In the genomic region with DNA sequence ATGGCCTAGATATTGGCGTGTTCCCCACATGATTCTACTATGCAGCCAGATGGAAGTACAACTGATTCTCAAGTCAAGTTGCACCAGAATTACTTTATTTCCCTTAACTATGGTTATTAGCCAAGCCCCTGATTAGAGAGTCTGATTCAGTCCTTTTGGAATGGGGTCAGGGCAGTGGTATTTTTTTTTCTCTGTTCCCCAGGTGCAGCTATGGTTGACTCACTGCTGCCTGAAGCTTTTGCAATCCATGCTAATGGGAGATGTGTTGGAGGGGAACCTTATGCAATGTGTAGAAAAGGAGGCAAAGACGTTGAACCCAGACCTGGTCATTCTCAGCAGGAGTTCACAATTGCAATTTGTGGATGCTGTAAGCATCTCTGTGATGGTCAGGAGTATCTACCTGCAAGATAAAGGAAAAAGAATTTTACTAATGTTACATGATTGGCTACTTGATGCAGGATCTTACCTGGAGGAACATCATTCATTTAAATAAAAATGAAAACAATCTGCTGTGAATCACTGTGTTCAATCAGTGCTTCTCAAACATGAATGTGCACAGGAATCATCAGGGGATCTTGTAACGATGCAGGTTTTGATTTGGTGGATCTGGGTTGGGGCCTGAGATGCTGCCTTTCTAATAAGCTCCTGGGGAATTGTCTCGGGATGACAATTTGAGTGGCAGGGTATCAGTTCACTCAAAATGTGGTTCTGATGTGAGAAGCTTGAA, we compare ENCODE assay signal across 10 cellular contexts. TPM values are rescaled to one million over a fixed set of nuclear protein-coding genes. Genes with fewer than 3 reads are reported as not detected.
DNase-seq lines count a peak whose midpoint lies in the region; ATAC-seq and TF ChIP-seq lines count a peak whose summit lies in the region.
"Had no signal": no experiment of that assay in that cellular context is flagged by ENCODE, and none has a peak within 500 bp of the region (broad histone marks: within the 10 kb centered on the region; RNA-seq: fewer than 3 reads in every experiment).

No MANE protein-coding gene starts in this region.

- H3K9me3 Mint-ChIP-seq in type B pancreatic cell = no peaks in the 10 kb centered on the region

- H3K4me2 ChIP-seq in SK-N-SH = no peak overlapping the region

- H3K4me1 ChIP-seq in SK-N-SH (ENCODE audit: control insufficient read depth in 1 of 2, insufficient read depth in 2 of 2, low read depth in 1 of 2, low read length in 1 of 2) = peaks cover 0 to 24% of the 10 kb centered on the region in 2 experiments; a peak in 2 of 4 replicates

- H3K4me3 ChIP-seq in SK-N-SH (ENCODE audit: low read depth in 2 of 2, low read length in 1 of 2) = no peak overlapping the region
- no peak overlapping the region for H3K4me3 ChIP-seq in fibroblast of the aortic adventitia (ENCODE audit: low read depth, low read length)
- H3K4me3 ChIP-seq in skeletal muscle cell (ENCODE audit: low read depth, low read length) = no peak overlapping the region

- no peaks in the 10 kb centered on the region for H3K27me3 ChIP-seq in SK-N-SH (ENCODE audit: insufficient read depth)

- DNase-seq in GOT3 (lab: John Stamatoyannopoulos, UW) (peak; percentile 22), SK-N-SH (no peak), fibroblast of the aortic adventitia (ENCODE audit: low read depth) (peak; percentile 99), skeletal muscle cell (ENCODE audit: low read depth) (peak; percentile 92), medulla oblongata (ENCODE audit: extremely low spot score) (no peak), type B pancreatic cell (ENCODE audit: extremely low spot score, unreplicated experiment) (no peak)
- DNase-seq: activated CD8-positive, alpha-beta memory T cell treated with anti-CD3 and anti-CD28 coated beads, Interleukin-2, amount 50 U/mL, for 4 hours; DMS53; NCI-H2107 had no signal

- H3K36me3 ChIP-seq in SK-N-SH (replicated peaks in 1 of 2; ENCODE audit: control insufficient read depth in 1 of 2, insufficient read depth in 2 of 2, low read length in 1 of 2) = no peaks in the 10 kb centered on the region

- no peak overlapping the region for H3K4me3 Mint-ChIP-seq in type B pancreatic cell

- TF ChIP-seq EP300 in SK-N-SH (IDR thresholded peaks at IDR 0.05; ENCODE audit: borderline replicate concordance in 1 of 2, low read depth in 1 of 2, low read length in 1 of 2) = peak in 1 of 2 experiments; percentile 39; a peak in 1 of 4 replicates

- H3K9ac ChIP-seq in SK-N-SH = no peak overlapping the region

- TF ChIP-seq RAD21 in SK-N-SH (IDR thresholded peaks at IDR 0.05; ENCODE audit: low read length) = no peak

- H3K27me3 Mint-ChIP-seq in type B pancreatic cell = no peaks in the 10 kb centered on the region

- H3K27ac Mint-ChIP-seq in type B pancreatic cell = no peak overlapping the region

- H3K27ac ChIP-seq in SK-N-SH (ENCODE audit: low read depth in 2 of 2, low read length in 1 of 2) = no peak overlapping the region

- H3K4me1 Mint-ChIP-seq in type B pancreatic cell (ENCODE audit: unreplicated experiment) = no peaks in the 10 kb centered on the region

- no peaks in the 10 kb centered on the region for H3K79me2 ChIP-seq in SK-N-SH (ENCODE audit: insufficient read depth)

- TF ChIP-seq CTCF in SK-N-SH (IDR thresholded peaks at IDR 0.05) (no peak), fibroblast of the aortic adventitia (IDR thresholded peaks at IDR 0.05; ENCODE audit: insufficient read depth, low read length) (no peak), type B pancreatic cell (conservative IDR thresholded peaks at IDR 0.05) (no peak)

- H3K36me3 Mint-ChIP-seq in type B pancreatic cell = no peaks in the 10 kb centered on the region

- no peaks in the 10 kb centered on the region for H3K9me3 ChIP-seq in SK-N-SH

- ATAC-seq in GM21423 (IDR thresholded peaks at IDR 0.05; ENCODE audit: unreplicated experiment) = no peak

- H2AFZ ChIP-seq in SK-N-SH (ENCODE audit: low read depth) = no peak overlapping the region

- CTCF ChIA-PET in SK-N-SH (lab: Yijun Ruan, JAX) = no interaction called here

- WGBS in SK-N-SH (ENCODE audit: low lambda C conversion rate) = 27% methylated on average over 4 of the region's 4 CpGs

- H4K20me1 ChIP-seq in SK-N-SH (ENCODE audit: insufficient read depth) = no peaks in the 10 kb centered on the region

- POLR2A ChIA-PET in SK-N-SH (lab: Yijun Ruan, JAX) = no interaction called here

- H3K9me2 ChIP-seq in SK-N-SH = no peaks in the 10 kb centered on the region

- H3F3A ChIP-seq in SK-N-SH (replicated peaks; ENCODE audit: insufficient read depth) = peaks cover 36% of the 10 kb centered on the region

TF ChIP-seq in SK-N-SH, 30 proteins besides CTCF, POLR2A, EP300 and RAD21 (continues in another document):
- TF ChIP-seq SIN3A (IDR thresholded peaks at IDR 0.05; ENCODE audit: borderline replicate concordance, low read depth, low read length) (no peak), RCOR1 (IDR thresholded peaks at IDR 0.05; ENCODE audit: low read length) (no peak), NRF1 (IDR thresholded peaks at IDR 0.05; ENCODE audit: low read depth, low read length) (no peak), FOXJ3 (CRISPR knock-in tag; IDR thresholded peaks at IDR 0.05) (no peak), FOSL2 (IDR thresholded peaks at IDR 0.05; ENCODE audit: borderline replicate concordance, low read depth) (peak; percentile 66; the same call in 1 of the 2 replicates), MEF2A (IDR thresholded peaks at IDR 0.05; ENCODE audit: borderline replicate concordance, low read depth) (no peak), MXI1 (IDR thresholded peaks at IDR 0.05; ENCODE audit: low read depth, low read length) (no peak), JUND (IDR thresholded peaks at IDR 0.05) (peak; percentile 60), FOXM1 (IDR thresholded peaks at IDR 0.05; ENCODE audit: low read depth) (no peak), CHD2 (IDR thresholded peaks at IDR 0.05; ENCODE audit: low read length, partially characterized antibody) (no peak), ELF1 (IDR thresholded peaks at IDR 0.05) (no peak), POLR2AphosphoS5 (IDR thresholded peaks at IDR 0.05; ENCODE audit: low read depth, low read length) (no peak), RFX5 (IDR thresholded peaks at IDR 0.05; ENCODE audit: low read length) (no peak), YY1 (IDR thresholded peaks at IDR 0.05; ENCODE audit: low read depth) (no peak), GATA2 (CRISPR knock-in tag; IDR thresholded peaks at IDR 0.05) (no peak)
- TF ChIP-seq, protein P1, sequence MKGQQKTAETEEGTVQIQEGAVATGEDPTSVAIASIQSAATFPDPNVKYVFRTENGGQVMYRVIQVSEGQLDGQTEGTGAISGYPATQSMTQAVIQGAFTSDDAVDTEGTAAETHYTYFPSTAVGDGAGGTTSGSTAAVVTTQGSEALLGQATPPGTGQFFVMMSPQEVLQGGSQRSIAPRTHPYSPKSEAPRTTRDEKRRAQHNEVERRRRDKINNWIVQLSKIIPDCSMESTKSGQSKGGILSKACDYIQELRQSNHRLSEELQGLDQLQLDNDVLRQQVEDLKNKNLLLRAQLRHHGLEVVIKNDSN (IDR thresholded peaks at IDR 0.05; ENCODE audit: borderline replicate concordance, low read depth) = no peak
- TF ChIP-seq, protein P2, sequence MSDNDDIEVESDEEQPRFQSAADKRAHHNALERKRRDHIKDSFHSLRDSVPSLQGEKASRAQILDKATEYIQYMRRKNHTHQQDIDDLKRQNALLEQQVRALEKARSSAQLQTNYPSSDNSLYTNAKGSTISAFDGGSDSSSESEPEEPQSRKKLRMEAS (IDR thresholded peaks at IDR 0.05; ENCODE audit: low read depth) = no peak
- TF ChIP-seq, protein P3, sequence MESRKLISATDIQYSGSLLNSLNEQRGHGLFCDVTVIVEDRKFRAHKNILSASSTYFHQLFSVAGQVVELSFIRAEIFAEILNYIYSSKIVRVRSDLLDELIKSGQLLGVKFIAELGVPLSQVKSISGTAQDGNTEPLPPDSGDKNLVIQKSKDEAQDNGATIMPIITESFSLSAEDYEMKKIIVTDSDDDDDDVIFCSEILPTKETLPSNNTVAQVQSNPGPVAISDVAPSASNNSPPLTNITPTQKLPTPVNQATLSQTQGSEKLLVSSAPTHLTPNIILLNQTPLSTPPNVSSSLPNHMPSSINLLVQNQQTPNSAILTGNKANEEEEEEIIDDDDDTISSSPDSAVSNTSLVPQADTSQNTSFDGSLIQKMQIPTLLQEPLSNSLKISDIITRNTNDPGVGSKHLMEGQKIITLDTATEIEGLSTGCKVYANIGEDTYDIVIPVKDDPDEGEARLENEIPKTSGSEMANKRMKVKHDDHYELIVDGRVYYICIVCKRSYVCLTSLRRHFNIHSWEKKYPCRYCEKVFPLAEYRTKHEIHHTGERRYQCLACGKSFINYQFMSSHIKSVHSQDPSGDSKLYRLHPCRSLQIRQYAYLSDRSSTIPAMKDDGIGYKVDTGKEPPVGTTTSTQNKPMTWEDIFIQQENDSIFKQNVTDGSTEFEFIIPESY (IDR thresholded peaks at IDR 0.05; ENCODE audit: borderline replicate concordance, low read depth) = no peak
- TF ChIP-seq, protein P4, sequence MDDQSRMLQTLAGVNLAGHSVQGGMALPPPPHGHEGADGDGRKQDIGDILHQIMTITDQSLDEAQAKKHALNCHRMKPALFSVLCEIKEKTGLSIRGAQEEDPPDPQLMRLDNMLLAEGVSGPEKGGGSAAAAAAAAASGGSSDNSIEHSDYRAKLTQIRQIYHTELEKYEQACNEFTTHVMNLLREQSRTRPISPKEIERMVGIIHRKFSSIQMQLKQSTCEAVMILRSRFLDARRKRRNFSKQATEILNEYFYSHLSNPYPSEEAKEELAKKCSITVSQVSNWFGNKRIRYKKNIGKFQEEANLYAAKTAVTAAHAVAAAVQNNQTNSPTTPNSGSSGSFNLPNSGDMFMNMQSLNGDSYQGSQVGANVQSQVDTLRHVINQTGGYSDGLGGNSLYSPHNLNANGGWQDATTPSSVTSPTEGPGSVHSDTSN (IDR thresholded peaks at IDR 0.05) = no peak; the same call in 1 of the 2 replicates
- TF ChIP-seq, protein P5, sequence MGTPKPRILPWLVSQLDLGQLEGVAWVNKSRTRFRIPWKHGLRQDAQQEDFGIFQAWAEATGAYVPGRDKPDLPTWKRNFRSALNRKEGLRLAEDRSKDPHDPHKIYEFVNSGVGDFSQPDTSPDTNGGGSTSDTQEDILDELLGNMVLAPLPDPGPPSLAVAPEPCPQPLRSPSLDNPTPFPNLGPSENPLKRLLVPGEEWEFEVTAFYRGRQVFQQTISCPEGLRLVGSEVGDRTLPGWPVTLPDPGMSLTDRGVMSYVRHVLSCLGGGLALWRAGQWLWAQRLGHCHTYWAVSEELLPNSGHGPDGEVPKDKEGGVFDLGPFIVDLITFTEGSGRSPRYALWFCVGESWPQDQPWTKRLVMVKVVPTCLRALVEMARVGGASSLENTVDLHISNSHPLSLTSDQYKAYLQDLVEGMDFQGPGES (IDR thresholded peaks at IDR 0.05; ENCODE audit: low read depth, low read length) = no peak

RNA-seq across cellular contexts. Expression of a gene that starts 49.4 kb away (rescaled TPM):
- polyA plus RNA-seq in SK-N-SH (2012; rRNA removed) = 44.0 and 51.4 TPM in 2 replicates
- polyA plus RNA-seq in SK-N-SH (2012; cell fraction: cytosol; rRNA removed) = 76.2 and 158 TPM in 2 replicates
- polyA plus RNA-seq in SK-N-SH (2012; cell fraction: nucleus; rRNA removed) = 6.7 and 19.2 TPM in 2 replicates
- total RNA-seq in fibroblast of the aortic adventitia (ENCODE audit: low replicate concordance) (149 and 1,207 TPM in 2 replicates), type B pancreatic cell (ENCODE audit: low replicate concordance) (19.3 and 28.4 TPM in 2 replicates)

Comparison
In these comparisons a context has a peak if more than half of its experiments do, and no peak if none do; other contexts are left out.
1. DNase-seq: peak in GOT3 (single experiment), fibroblast of the aortic adventitia (single experiment) and skeletal muscle cell (single experiment); none in SK-N-SH (single experiment), medulla oblongata (single experiment) and type B pancreatic cell (single experiment).